Comparison of ENCODE assay signal across 8 cellular contexts in genomic region chr6:47134476-47135189, GRCh38.
DNase-seq lines count a peak whose midpoint lies in the region; ATAC-seq and TF ChIP-seq lines count a peak whose summit lies in the region.

No MANE protein-coding gene starts in this region.

- TF ChIP-seq CTCF in A673 (conservative IDR thresholded peaks at IDR 0.05; ENCODE audit: low read depth, low read length) (no peak), gastroesophageal sphincter (IDR thresholded peaks at IDR 0.05) (no peak), smooth muscle cell (IDR thresholded peaks at IDR 0.05; ENCODE audit: borderline replicate concordance, insufficient read depth, poor library complexity, severe bottlenecking) (no peak)

- intact Hi-C loops in A673 (cut with micrococcal nuclease; ENCODE audit: unreplicated experiment), result loop anchor here (1.0 kb wide), 1 partner anchor 12 kb away; no protein-coding TSS in a partner anchor

- in situ Hi-C loops in KBM-7 (cut with MboI; ENCODE audit: low pct_unique_long_range_greater_than_20kb, low sequenced_read_pairs), result no loop called here

- peak overlapping the region; percentile 88 for H3K27ac ChIP-seq in A673 (ENCODE audit: low read depth, low read length, poor library complexity, severe bottlenecking)
- H3K27ac ChIP-seq in SJSA1, result peak overlapping the region; percentile 42
- H3K27ac ChIP-seq in gastroesophageal sphincter, result peak overlapping the region in 3 of 4 donors; percentile 38 to 52 (median 49)
- H3K27ac ChIP-seq in smooth muscle cell (ENCODE audit: low read depth), result peak overlapping the region; percentile 88

- H3K9me3 ChIP-seq in A673 (ENCODE audit: low read depth, low read length, poor library complexity, severe bottlenecking) (no peaks in the 10 kb centered on the region), SJSA1 (replicated peaks) (no peaks in the 10 kb centered on the region), gastroesophageal sphincter (no peaks in the 10 kb centered on the region), smooth muscle cell (replicated peaks; ENCODE audit: low read depth) (no peaks in the 10 kb centered on the region)

- no peak overlapping the region for H2AFZ ChIP-seq in smooth muscle cell (ENCODE audit: low read depth)

- no peaks in the 10 kb centered on the region for H3K79me2 ChIP-seq in smooth muscle cell (ENCODE audit: low read depth)

- peak; percentile 98 for DNase-seq in A673 (ENCODE audit: low spot score)
- DNase-seq in KBM-7, result peak; percentile 80
- DNase-seq in SJSA1 (ENCODE audit: low read depth in 1 of 2, low spot score in 2 of 2), result peak in 1 of 2 experiments; percentile 78
- DNase-seq in smooth muscle cell (lab: John Stamatoyannopoulos, UW; ENCODE audit: unreplicated experiment), result no peak
- DNase-seq in activated CD8-positive, alpha-beta memory T cell treated with anti-CD3 and anti-CD28 coated beads for 24 hours, result no peak
- DNase-seq in activated gamma-delta T cell treated with Interleukin-2 at 50 U/mL for 16 hours, result no peak

- no peak for TF ChIP-seq EP300 in gastroesophageal sphincter (IDR thresholded peaks at IDR 0.05)

- H3K4me3 ChIP-seq in A673 (ENCODE audit: low read depth, low read length, poor library complexity, severe bottlenecking) (peak overlapping the region; percentile 3), SJSA1 (no peak overlapping the region), gastroesophageal sphincter (no peak overlapping the region), smooth muscle cell (peak overlapping the region; percentile 1)

- H3K9ac ChIP-seq in smooth muscle cell (ENCODE audit: low read depth), result peak overlapping the region; percentile 63

- peak; percentile 17 for ATAC-seq in gastroesophageal sphincter
- no peak for ATAC-seq in HG03565 (IDR thresholded peaks at IDR 0.05; ENCODE audit: unreplicated experiment)

- peak overlapping the region; percentile 71 for H3K4me2 ChIP-seq in smooth muscle cell

- peaks cover 66% of the 10 kb centered on the region for H3K4me1 ChIP-seq in A673 (ENCODE audit: insufficient read depth, low read length, poor library complexity, severe bottlenecking)
- H3K4me1 ChIP-seq in SJSA1 (replicated peaks), result peaks cover 49% of the 10 kb centered on the region
- H3K4me1 ChIP-seq in gastroesophageal sphincter, result peaks cover 14 to 56% (median 19%) of the 10 kb centered on the region in 3 donors
- H3K4me1 ChIP-seq in smooth muscle cell (ENCODE audit: low read depth), result peaks cover 17% of the 10 kb centered on the region

- H4K20me1 ChIP-seq in smooth muscle cell (ENCODE audit: low read depth), result no peaks in the 10 kb centered on the region

- no peaks in the 10 kb centered on the region for H3K36me3 ChIP-seq in A673 (ENCODE audit: insufficient read depth, low read length, poor library complexity, severe bottlenecking)
- no peaks in the 10 kb centered on the region for H3K36me3 ChIP-seq in SJSA1
- H3K36me3 ChIP-seq in gastroesophageal sphincter, result no peaks in the 10 kb centered on the region
- H3K36me3 ChIP-seq in smooth muscle cell (ENCODE audit: low read depth), result no peaks in the 10 kb centered on the region

- H3F3A ChIP-seq in smooth muscle cell (ENCODE audit: low read depth), result peaks cover 5% of the 10 kb centered on the region

- CTCF ChIA-PET in A673 (lab: Charles Lee), result interaction anchor here (0.6 kb wide), 1 partner anchor 47 kb away, joined by 4 read pairs; no protein-coding TSS in a partner anchor

- H3K27me3 ChIP-seq in A673 (replicated peaks; ENCODE audit: insufficient read depth, low read depth, low read length, poor library complexity), result no peaks in the 10 kb centered on the region
- H3K27me3 ChIP-seq in SJSA1 (replicated peaks), result no peaks in the 10 kb centered on the region
- H3K27me3 ChIP-seq in gastroesophageal sphincter, result no peaks in the 10 kb centered on the region
- H3K27me3 ChIP-seq in smooth muscle cell (ENCODE audit: low read depth), result no peaks in the 10 kb centered on the region

- POLR2A ChIA-PET in A673 (lab: Charles Lee; ENCODE audit: low non-redundant PET), result no interaction called here

- no peak for TF ChIP-seq POLR2A in gastroesophageal sphincter (IDR thresholded peaks at IDR 0.05)

- no TSS peak for BruUV-seq in A673 (replicated peaks; lab: Mats Ljungman, UMichigan)

- WGBS in gastroesophageal sphincter (ENCODE audit: low coverage in 1 of 2), 2 donors, result 7 to 15% methylated on average over 5 to 6 of the region's 6 CpGs
- WGBS in smooth muscle cell (ENCODE audit: low lambda C conversion rate), result 8% methylated on average over 6 of the region's 6 CpGs

Comparison
In these comparisons a context has a peak if more than half of its experiments do, and no peak if none do; other contexts are left out.
1. DNase-seq: peak in A673 (single experiment) and KBM-7 (single experiment); none in smooth muscle cell (single experiment), activated CD8-positive, alpha-beta memory T cell treated with anti-CD3 and anti-CD28 coated beads for 24 hours (single experiment) and activated gamma-delta T cell treated with Interleukin-2 at 50 U/mL for 16 hours (single experiment).
2. H3K4me3 ChIP-seq: peak in A673 (single experiment) and smooth muscle cell (single experiment); none in SJSA1 (single experiment) and gastroesophageal sphincter (0 of 2).
3. Peak in every context shown above with its lines, with median percentiles within 50 percentile points of each other: H3K27ac ChIP-seq.